ENCODE assay signal across 15 cellular contexts in the genomic region with DNA sequence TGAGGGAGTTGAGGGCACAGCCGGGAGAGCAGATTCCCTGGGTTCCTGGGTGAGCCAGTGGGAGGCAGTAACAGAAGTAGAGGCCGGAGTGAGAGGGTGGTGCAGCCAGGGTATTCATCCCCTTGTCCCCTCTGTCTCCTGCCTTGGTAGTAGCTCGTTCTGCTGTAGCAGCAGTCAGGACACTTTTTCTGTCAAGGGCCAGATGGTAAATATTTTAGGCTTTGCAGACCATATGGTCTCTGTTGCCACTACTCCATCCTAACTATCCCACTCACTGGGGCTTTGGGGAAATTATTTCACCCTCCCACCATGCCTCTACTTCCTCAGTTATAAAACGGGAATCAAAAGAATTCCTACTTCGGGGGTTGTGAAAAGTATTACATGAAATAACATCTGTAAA.
DNase-seq lines count a peak whose midpoint lies in the region; ATAC-seq and TF ChIP-seq lines count a peak whose summit lies in the region.
"Had no signal": no experiment of that assay in that cellular context is flagged by ENCODE, and none has a peak within 500 bp of the region (broad histone marks: within the 10 kb centered on the region; RNA-seq: fewer than 3 reads in every experiment).

No MANE protein-coding gene starts in this region.

- no peaks in the 10 kb centered on the region for H3K9me3 ChIP-seq in suprapubic skin

- ATAC-seq in left colon: no peak
- no peak for ATAC-seq in HG03469 (IDR thresholded peaks at IDR 0.05; ENCODE audit: unreplicated experiment)
- ATAC-seq: HepG2 had no signal

- H3K36me3 ChIP-seq in suprapubic skin: no peaks in the 10 kb centered on the region

- 79% methylated on average over 5 of the region's 5 CpGs for WGBS in suprapubic skin

- no peak for TF ChIP-seq CTCF in suprapubic skin (IDR thresholded peaks at IDR 0.05)

- peak; percentile 79 for DNase-seq in DMS 273 (lab: John Stamatoyannopoulos, UW; ENCODE audit: unreplicated experiment)
- peak; percentile 49 for DNase-seq in NCI-H446 treated with DMSO at 0.1 percent for 48 hours (lab: John Stamatoyannopoulos, UW)
- peak; percentile 92 for DNase-seq in cerebellar cortex (ENCODE audit: low spot score)
- DNase-seq in mesenteric fat pad (ENCODE audit: low spot score): peak; percentile 20
- no peak for DNase-seq in suprapubic skin (ENCODE audit: low spot score in 2 of 2)
- no peak for DNase-seq in NOMO-1 (lab: John Stamatoyannopoulos, UW; ENCODE audit: unreplicated experiment in 2 of 2)
- no peak for DNase-seq in left colon
- DNase-seq: DND-41, KBM-7, NCI-H187 treated with DMSO at 0.1 percent for 48 hours, NCI-H345, NCI-H774 had no signal

- H3K4me1 ChIP-seq in suprapubic skin: no peaks in the 10 kb centered on the region

- no peak for TF ChIP-seq POLR2A in suprapubic skin (IDR thresholded peaks at IDR 0.05)

- H3K27ac ChIP-seq in suprapubic skin: no peak overlapping the region
- H3K27ac ChIP-seq: 22Rv1 had no signal

- no peak overlapping the region for H3K4me3 ChIP-seq in suprapubic skin

- intact Hi-C loops in left colon (cut with DNase I, micrococcal nuclease): no loop called here

- H3K27me3 ChIP-seq in suprapubic skin: no peaks in the 10 kb centered on the region

- TF ChIP-seq EP300 in suprapubic skin (IDR thresholded peaks at IDR 0.05): no peak

Comparison
In these comparisons a context has a peak if more than half of its experiments do, and no peak if none do; other contexts are left out.
1. DNase-seq: peak in DMS 273 (single experiment), NCI-H446 treated with DMSO at 0.1 percent for 48 hours (single experiment), cerebellar cortex (single experiment) and mesenteric fat pad (single experiment); none in suprapubic skin (0 of 2), NOMO-1 (0 of 2) and left colon (0 of 2).